ENCODE assay signal across 10 cellular contexts in genomic region chr2:1721706-1722483, GRCh38. TPM values are rescaled to one million over a fixed set of nuclear protein-coding genes. Genes with fewer than 3 reads are reported as not detected.
DNase-seq lines count a peak whose midpoint lies in the region; ATAC-seq and TF ChIP-seq lines count a peak whose summit lies in the region.
"Had no signal": no experiment of that assay in that cellular context is flagged by ENCODE, and none has a peak within 500 bp of the region (broad histone marks: within the 10 kb centered on the region; RNA-seq: fewer than 3 reads in every experiment).

No MANE protein-coding gene starts in this region.

- peak overlapping the region; percentile 75 to 92 (median 85) for H3K4me2 ChIP-seq in BLaER1 treated with 17β-estradiol and CSF1 and Interleukin-3, amounts not matched to agents 10 nM and 100 nM

- H3K9ac ChIP-seq in BLaER1 treated with 17β-estradiol and CSF1 and Interleukin-3, amounts not matched to agents 10 nM and 100 nM = peak overlapping the region; percentile 63 to 75 (median 68); a peak in 20 of 22 replicates

- peak; percentile 75 for ATAC-seq in gastroesophageal sphincter
- no peak for ATAC-seq in GM19452 (IDR thresholded peaks at IDR 0.05; ENCODE audit: unreplicated experiment)

- intact Hi-C loops in activated T-helper 2 cell treated with anti-CD3 and anti-CD28 coated beads, Interferon-gamma antibody, Interleukin-2, Interleukin-4, amounts not matched to agents 10 μg/mL and 5 μg/mL and 100 μg/mL, durations not matched to agents 14 hours and 24 hours and 36 hours (cut with micrococcal nuclease) = no loop called here
- intact Hi-C loops in activated T-helper 1 cell treated with anti-CD3 and anti-CD28 coated beads, Interleukin-12 subunit alpha, Interleukin-12 subunit beta, Interleukin-2, Interleukin-4 antibody, amounts not matched to agents 30 ng/mL and 10 ng/mL and 1 ng/mL, durations not matched to agents 14 hours and 24 hours and 36 hours (cut with micrococcal nuclease) = no loop called here

- TF ChIP-seq EP300 in gastroesophageal sphincter (IDR thresholded peaks at IDR 0.05) = no peak

- WGBS in gastroesophageal sphincter (ENCODE audit: low coverage in 1 of 2), 2 donors = 21 to 33% methylated on average over 8 to 15 of the region's 16 CpGs

- no peaks in the 10 kb centered on the region for H3K27me3 ChIP-seq in BLaER1 treated with 17β-estradiol and CSF1 and Interleukin-3, amounts not matched to agents 10 nM and 100 nM
- H3K27me3 ChIP-seq in gastroesophageal sphincter = no peaks in the 10 kb centered on the region

- H3K4me3 Mint-ChIP-seq in activated T-helper 2 cell treated with anti-CD3 and anti-CD28 coated beads, Interferon-gamma antibody, Interleukin-2, Interleukin-4, amounts not matched to agents 10 μg/mL and 5 μg/mL and 100 μg/mL, durations not matched to agents 14 hours and 24 hours and 36 hours (ENCODE audit: low read depth) = no peak overlapping the region
- no peak overlapping the region for H3K4me3 Mint-ChIP-seq in activated T-helper 1 cell treated with anti-CD3 and anti-CD28 coated beads, Interleukin-12 subunit alpha, Interleukin-12 subunit beta, Interleukin-2, Interleukin-4 antibody, amounts not matched to agents 30 ng/mL and 10 ng/mL and 1 ng/mL, durations not matched to agents 14 hours and 24 hours and 36 hours

- H3K27ac ChIP-seq in BLaER1 treated with 17β-estradiol and CSF1 and Interleukin-3, amounts not matched to agents 10 nM and 100 nM = peak overlapping the region; percentile 71 to 89 (median 80); a peak in 21 of 22 replicates
- peak overlapping the region; percentile 36 to 86 (median 79) for H3K27ac ChIP-seq in gastroesophageal sphincter

- no peak overlapping the region for H3K27ac Mint-ChIP-seq in activated T-helper 2 cell treated with anti-CD3 and anti-CD28 coated beads, Interferon-gamma antibody, Interleukin-2, Interleukin-4, amounts not matched to agents 10 μg/mL and 5 μg/mL and 100 μg/mL, durations not matched to agents 14 hours and 24 hours and 36 hours
- no peak overlapping the region for H3K27ac Mint-ChIP-seq in activated T-helper 1 cell treated with anti-CD3 and anti-CD28 coated beads, Interleukin-12 subunit alpha, Interleukin-12 subunit beta, Interleukin-2, Interleukin-4 antibody, amounts not matched to agents 30 ng/mL and 10 ng/mL and 1 ng/mL, durations not matched to agents 14 hours and 24 hours and 36 hours

- peaks cover 0 to 10% (median 6%) of the 10 kb centered on the region in 11 experiments; a peak in 9 of 22 replicates for H3K9me3 ChIP-seq in BLaER1 treated with 17β-estradiol and CSF1 and Interleukin-3, amounts not matched to agents 10 nM and 100 nM (replicated peaks in 1 of 11)
- H3K9me3 ChIP-seq in gastroesophageal sphincter = no peaks in the 10 kb centered on the region

- peaks cover 41 to 69% (median 64%) of the 10 kb centered on the region in 10 experiments for H3K4me1 ChIP-seq in BLaER1 treated with 17β-estradiol and CSF1 and Interleukin-3, amounts not matched to agents 10 nM and 100 nM
- H3K4me1 ChIP-seq in gastroesophageal sphincter = peaks cover 0 to 49% (median 19%) of the 10 kb centered on the region in 3 donors

- peak overlapping the region in 7 of 10 experiments; percentile 20 to 50 (median 41); a peak in 10 of 20 replicates for H3K4me3 ChIP-seq in BLaER1 treated with 17β-estradiol and CSF1 and Interleukin-3, amounts not matched to agents 10 nM and 100 nM
- no peak overlapping the region for H3K4me3 ChIP-seq in gastroesophageal sphincter

- peaks cover 0 to 77% (median 44%) of the 10 kb centered on the region in 11 experiments; a peak in 20 of 22 replicates for H4K20me1 ChIP-seq in BLaER1 treated with 17β-estradiol and CSF1 and Interleukin-3, amounts not matched to agents 10 nM and 100 nM

- H3K9me3 Mint-ChIP-seq in activated T-helper 2 cell treated with anti-CD3 and anti-CD28 coated beads, Interferon-gamma antibody, Interleukin-2, Interleukin-4, amounts not matched to agents 10 μg/mL and 5 μg/mL and 100 μg/mL, durations not matched to agents 14 hours and 24 hours and 36 hours = peaks cover 3% of the 10 kb centered on the region
- no peaks in the 10 kb centered on the region for H3K9me3 Mint-ChIP-seq in activated T-helper 1 cell treated with anti-CD3 and anti-CD28 coated beads, Interleukin-12 subunit alpha, Interleukin-12 subunit beta, Interleukin-2, Interleukin-4 antibody, amounts not matched to agents 30 ng/mL and 10 ng/mL and 1 ng/mL, durations not matched to agents 14 hours and 24 hours and 36 hours

- TF ChIP-seq CTCF in gastroesophageal sphincter (IDR thresholded peaks at IDR 0.05) = no peak

- H3K36me3 ChIP-seq in BLaER1 treated with 17β-estradiol and CSF1 and Interleukin-3, amounts not matched to agents 10 nM and 100 nM = peaks cover 0 to 36% (median 8%) of the 10 kb centered on the region in 11 experiments; a peak in 11 of 22 replicates
- H3K36me3 ChIP-seq in gastroesophageal sphincter = no peaks in the 10 kb centered on the region

- DNase-seq in activated T-helper 2 cell treated with anti-CD3 and anti-CD28 coated beads, Interferon-gamma antibody, Interleukin-2, Interleukin-4, amounts not matched to agents 10 μg/mL and 5 μg/mL and 100 μg/mL, durations not matched to agents 14 hours and 24 hours and 36 hours (ENCODE audit: low spot score) = peak; percentile 2
- DNase-seq in pulmonary artery endothelial cell (ENCODE audit: low read depth, low spot score) (peak; percentile 89), NCI-H82 treated with DMSO at 0.1 percent for 48 hours (lab: John Stamatoyannopoulos, UW; ENCODE audit: unreplicated experiment) (no peak)
- no peak for DNase-seq in stimulated activated CD4-positive, alpha-beta T cell treated with anti-CD3 and anti-CD28 coated beads, Interleukin-4, amount 100 ng/mL, for 4 hours
- no peak for DNase-seq in activated T-helper 1 cell treated with anti-CD3 and anti-CD28 coated beads, Interleukin-12 subunit alpha, Interleukin-12 subunit beta, Interleukin-2, Interleukin-4 antibody, amounts not matched to agents 30 ng/mL and 10 ng/mL and 1 ng/mL, durations not matched to agents 14 hours and 24 hours and 36 hours (ENCODE audit: low spot score)
- DNase-seq: activated CD8-positive, alpha-beta memory T cell treated with anti-CD3 and anti-CD28 coated beads for 24 hours; Calu3 had no signal

- no peaks in the 10 kb centered on the region for H3K4me1 Mint-ChIP-seq in activated T-helper 2 cell treated with anti-CD3 and anti-CD28 coated beads, Interferon-gamma antibody, Interleukin-2, Interleukin-4, amounts not matched to agents 10 μg/mL and 5 μg/mL and 100 μg/mL, durations not matched to agents 14 hours and 24 hours and 36 hours (ENCODE audit: low read depth)
- H3K4me1 Mint-ChIP-seq in activated T-helper 1 cell treated with anti-CD3 and anti-CD28 coated beads, Interleukin-12 subunit alpha, Interleukin-12 subunit beta, Interleukin-2, Interleukin-4 antibody, amounts not matched to agents 30 ng/mL and 10 ng/mL and 1 ng/mL, durations not matched to agents 14 hours and 24 hours and 36 hours (ENCODE audit: low read depth) = no peaks in the 10 kb centered on the region

- no peaks in the 10 kb centered on the region for H3K27me3 Mint-ChIP-seq in activated T-helper 2 cell treated with anti-CD3 and anti-CD28 coated beads, Interferon-gamma antibody, Interleukin-2, Interleukin-4, amounts not matched to agents 10 μg/mL and 5 μg/mL and 100 μg/mL, durations not matched to agents 14 hours and 24 hours and 36 hours (ENCODE audit: low read depth)
- H3K27me3 Mint-ChIP-seq in activated T-helper 1 cell treated with anti-CD3 and anti-CD28 coated beads, Interleukin-12 subunit alpha, Interleukin-12 subunit beta, Interleukin-2, Interleukin-4 antibody, amounts not matched to agents 30 ng/mL and 10 ng/mL and 1 ng/mL, durations not matched to agents 14 hours and 24 hours and 36 hours (ENCODE audit: insufficient read depth) = no peaks in the 10 kb centered on the region

- H3K36me3 Mint-ChIP-seq in activated T-helper 2 cell treated with anti-CD3 and anti-CD28 coated beads, Interferon-gamma antibody, Interleukin-2, Interleukin-4, amounts not matched to agents 10 μg/mL and 5 μg/mL and 100 μg/mL, durations not matched to agents 14 hours and 24 hours and 36 hours (ENCODE audit: low read depth) = no peaks in the 10 kb centered on the region
- H3K36me3 Mint-ChIP-seq in activated T-helper 1 cell treated with anti-CD3 and anti-CD28 coated beads, Interleukin-12 subunit alpha, Interleukin-12 subunit beta, Interleukin-2, Interleukin-4 antibody, amounts not matched to agents 30 ng/mL and 10 ng/mL and 1 ng/mL, durations not matched to agents 14 hours and 24 hours and 36 hours (ENCODE audit: low read depth) = no peaks in the 10 kb centered on the region

- no peak for TF ChIP-seq POLR2A in gastroesophageal sphincter (IDR thresholded peaks at IDR 0.05)

RNA-seq across cellular contexts. Expression of gene PXDN, which starts 22.4 kb away (rescaled TPM):
- 2.0 and 2.3 TPM in 2 replicates for total RNA-seq in activated T-helper 2 cell treated with anti-CD3 and anti-CD28 coated beads, Interferon-gamma antibody, Interleukin-2, Interleukin-4, amounts not matched to agents 10 μg/mL and 5 μg/mL and 100 μg/mL, durations not matched to agents 14 hours and 24 hours and 36 hours
- total RNA-seq in gastroesophageal sphincter (10 to 100 TPM; 19.9 to 95.9 (median 60.9) TPM), pulmonary artery endothelial cell (249 and 307 TPM in 2 replicates)
- total RNA-seq in activated T-helper 1 cell treated with anti-CD3 and anti-CD28 coated beads, Interleukin-12 subunit alpha, Interleukin-12 subunit beta, Interleukin-2, Interleukin-4 antibody, amounts not matched to agents 30 ng/mL and 10 ng/mL and 1 ng/mL, durations not matched to agents 14 hours and 24 hours and 36 hours = 1.7 and 1.9 TPM in 2 replicates
- total RNA-seq: Calu3 had no signal

Comparison
In these comparisons a context has a peak if more than half of its experiments do, and no peak if none do; other contexts are left out.
1. H3K4me3 ChIP-seq: peak in BLaER1 treated with 17β-estradiol and CSF1 and Interleukin-3, amounts not matched to agents 10 nM and 100 nM (7 of 10); none in gastroesophageal sphincter (0 of 2).
2. DNase-seq: peak in activated T-helper 2 cell treated with anti-CD3 and anti-CD28 coated beads, Interferon-gamma antibody, Interleukin-2, Interleukin-4, amounts not matched to agents 10 μg/mL and 5 μg/mL and 100 μg/mL, durations not matched to agents 14 hours and 24 hours and 36 hours (single experiment) and pulmonary artery endothelial cell (single experiment); none in stimulated activated CD4-positive, alpha-beta T cell treated with anti-CD3 and anti-CD28 coated beads, Interleukin-4, amount 100 ng/mL, for 4 hours (0 of 2), NCI-H82 treated with DMSO at 0.1 percent for 48 hours (single experiment) and activated T-helper 1 cell treated with anti-CD3 and anti-CD28 coated beads, Interleukin-12 subunit alpha, Interleukin-12 subunit beta, Interleukin-2, Interleukin-4 antibody, amounts not matched to agents 30 ng/mL and 10 ng/mL and 1 ng/mL, durations not matched to agents 14 hours and 24 hours and 36 hours (single experiment).